7 cellular contexts compared by ENCODE assay signal in the genomic region with DNA sequence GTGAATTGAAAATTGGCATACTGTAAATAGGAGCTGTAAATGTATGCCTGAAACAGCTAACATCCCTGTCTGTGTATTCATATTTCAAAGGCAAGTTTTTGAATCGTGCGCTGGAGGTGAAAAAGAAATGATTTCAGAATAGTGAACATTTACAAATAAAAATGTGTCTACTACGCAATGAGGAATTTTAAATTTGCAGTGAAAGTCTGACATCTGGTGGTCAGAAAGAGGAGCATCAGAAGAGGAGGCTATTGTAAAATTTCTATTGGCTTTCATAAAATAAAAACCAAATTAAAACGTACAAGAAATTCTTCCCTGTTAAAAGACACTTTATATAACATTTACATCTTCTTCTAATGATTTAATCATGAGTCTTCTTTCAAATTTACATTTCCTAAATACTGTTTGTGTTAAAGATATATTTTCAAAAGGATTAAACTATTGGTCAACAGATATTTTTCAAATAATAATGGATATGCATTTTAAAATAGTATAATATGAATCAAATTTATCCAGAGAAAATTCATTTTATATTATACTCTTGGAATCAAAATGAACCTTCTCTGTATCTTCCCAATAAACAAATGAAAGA.
A peak's percentile ranks its signal among the peaks of the same experiment; 100 is the strongest.
DNase-seq lines count a peak whose midpoint lies in the region; ATAC-seq and TF ChIP-seq lines count a peak whose summit lies in the region.

No MANE protein-coding gene starts in this region.

- 2 to 8% methylated on average over 4 of the region's 4 CpGs for WGBS in esophagus squamous epithelium, 2 donors

- H3K27me3 ChIP-seq in HL-60 (ENCODE audit: insufficient read depth, poor library complexity, severe bottlenecking) = peaks cover 15% of the 10 kb centered on the region
- peaks cover 0 to 67% (median under 1%) of the 10 kb centered on the region in 4 donors for H3K27me3 ChIP-seq in esophagus squamous epithelium

- TF ChIP-seq POLR2A in esophagus squamous epithelium (IDR thresholded peaks at IDR 0.05) = no peak

- H3K4me3 ChIP-seq in GM12865 (ENCODE audit: low read depth, low read length) = no peak overlapping the region
- H3K4me3 ChIP-seq in HL-60 (replicated peaks; ENCODE audit: insufficient read depth, low read length) = no peak overlapping the region
- H3K4me3 ChIP-seq in esophagus squamous epithelium = no peak overlapping the region
- no peak overlapping the region for H3K4me3 ChIP-seq in retinal pigment epithelial cell (ENCODE audit: low read length)

- DNase-seq in GM12865 (ENCODE audit: low read depth) (peak; percentile 28), HL-60 (ENCODE audit: low read depth in 1 of 2, low spot score in 1 of 2) (no peak), OCI-M1 (lab: John Stamatoyannopoulos, UW) (peak; percentile 65), esophagus squamous epithelium (lab: John Stamatoyannopoulos, UW) (no peak), retinal pigment epithelial cell (ENCODE audit: low read depth) (no peak), activated gamma-delta T cell (lab: John Stamatoyannopoulos, UW) (no peak)

- ATAC-seq in HG02981 (IDR thresholded peaks at IDR 0.05; ENCODE audit: unreplicated experiment) = no peak

- H3K4me1 ChIP-seq in esophagus squamous epithelium = no peaks in the 10 kb centered on the region

- intact Hi-C loops in esophagus squamous epithelium (cut with DNase I) = no loop called here

- no peaks in the 10 kb centered on the region for H3K36me3 ChIP-seq in esophagus squamous epithelium

- H3K27ac ChIP-seq in HL-60 (replicated peaks) (no peak overlapping the region), esophagus squamous epithelium (no peak overlapping the region)

- no peaks in the 10 kb centered on the region for H3K9me3 ChIP-seq in esophagus squamous epithelium

- TF ChIP-seq CTCF in GM12865 (IDR thresholded peaks at IDR 0.05; ENCODE audit: insufficient read depth, low read depth, low read length, missing control alignments) (peak; percentile 51), HL-60 (IDR thresholded peaks at IDR 0.05; ENCODE audit: insufficient read depth, low read length) (peak; percentile 49), esophagus squamous epithelium (IDR thresholded peaks at IDR 0.05) (peak; percentile 50 to 73 (median 57)), retinal pigment epithelial cell (conservative IDR thresholded peaks at IDR 0.05; ENCODE audit: low read depth, low read length) (peak; percentile 81)

Comparison
In these comparisons a context has a peak if more than half of its experiments do, and no peak if none do; other contexts are left out.
1. DNase-seq: peak in GM12865 (single experiment) and OCI-M1 (single experiment); none in HL-60 (0 of 2), esophagus squamous epithelium (single experiment), retinal pigment epithelial cell (single experiment) and activated gamma-delta T cell (single experiment).
2. Peak in every context shown above with its lines, with median percentiles within 50 percentile points of each other: CTCF ChIP-seq.